Comparison of ENCODE assay signal across 14 cellular contexts in genomic region chr4:131488772-131489171, GRCh38.
"Had no signal": no experiment of that assay in that cellular context is flagged by ENCODE, and none has a peak within 500 bp of the region (broad histone marks: within the 10 kb centered on the region; RNA-seq: fewer than 3 reads in every experiment).

No MANE protein-coding gene starts in this region.

- H3K4me1 ChIP-seq: gastroesophageal sphincter, heart right ventricle, left ventricle myocardium inferior, prostate gland, right atrium auricular region, testis had no signal

- H3K27me3 ChIP-seq: gastroesophageal sphincter, heart right ventricle, right atrium auricular region, testis had no signal

- DNase-seq: activated CD4-positive, alpha-beta T cell treated with anti-CD3 and anti-CD28 coated beads, Interleukin-2, amount 50 U/mL, for 4 hours; activated gamma-delta T cell treated with Interleukin-2 at 50 U/mL for 16 hours; amniotic stem cell; caudate nucleus; endodermal cell; heart right ventricle; kidney glomerular epithelial cell; left ventricle myocardium inferior; mammary epithelial cell; stimulated activated CD4-positive, alpha-beta T cell treated with anti-CD3 and anti-CD28 coated beads, Interleukin-4, amount 100 ng/mL, for 24 hours; testis had no signal

- H3K4me3 ChIP-seq: gastroesophageal sphincter, heart right ventricle, left ventricle myocardium inferior, prostate gland, right atrium auricular region, testis had no signal

- H3K9me3 ChIP-seq: gastroesophageal sphincter, heart right ventricle, prostate gland, right atrium auricular region, testis had no signal

- H3K36me3 ChIP-seq: gastroesophageal sphincter, heart right ventricle, left ventricle myocardium inferior, prostate gland, right atrium auricular region had no signal

- H3K27ac ChIP-seq: gastroesophageal sphincter, heart right ventricle, left ventricle myocardium inferior, prostate gland, right atrium auricular region, testis had no signal
